In genomic region chr5:119355636-119356383, GRCh38 we compare ENCODE assay signal across 8 cellular contexts. TPM values are rescaled to one million over a fixed set of nuclear protein-coding genes. Genes with fewer than 3 reads are reported as not detected.
DNase-seq lines count a peak whose midpoint lies in the region; ATAC-seq, FAIRE-seq and TF ChIP-seq lines count a peak whose summit lies in the region.

TSS of gene TNFAIP8 (plus strand) at chr5:119356019. CDS start at chr5:119356091, 72 bp downstream.

- H3K27me3 ChIP-seq in GM12878 (replicated peaks in 1 of 2; ENCODE audit: control insufficient read depth in 2 of 2, insufficient read depth in 2 of 2, low read length in 1 of 2) (no peaks in the 10 kb centered on the region), iPS-15b (ENCODE audit: control insufficient read depth, insufficient read depth, low read length) (peaks cover 9% of the 10 kb centered on the region)

- TF ChIP-seq EP300 in GM12878 (IDR thresholded peaks at IDR 0.05; ENCODE audit: borderline replicate concordance in 1 of 2, control insufficient read depth in 1 of 2, low read depth in 2 of 2, low read length in 2 of 2): peak in 1 of 2 experiments; percentile 61; a peak in 2 of 4 replicates

- SMC1A ChIA-PET in GM12878 (lab: Charles Lee; ENCODE audit: uncharacterized antibody, unreplicated experiment): interaction anchor here (0.7 to 34.8 kb wide), 17 partner anchors 7 to 86 kb away, joined by 3 to 1117 read pairs (median 8); partner anchors contain the start of gene TNFAIP8

- H3K4me3 ChIP-seq in GM12878 (peak within 1 kb of the TSS; percentile 96), iPS-15b (ENCODE audit: low read depth, low read length) (peak within 1 kb of the TSS; percentile 69), skeletal muscle cell (ENCODE audit: low read depth, low read length) (peak within 1 kb of the TSS; percentile 57)

- in situ Hi-C loops in GM12878 (cut with MboI): no loop called here

- peaks cover 73% of the 10 kb centered on the region for H3K4me1 Mint-ChIP-seq in T-helper 17 cell

- DNase-seq in SIG-M5 treated with dmso at 0.1 percent for 504 hours (lab: John Stamatoyannopoulos, UW; ENCODE audit: unreplicated experiment): peak; percentile 48
- no peak for DNase-seq in SIG-M5 (lab: John Stamatoyannopoulos, UW)
- DNase-seq in T-helper 17 cell: peak; percentile 25 to 48 (median 39)
- no peak for DNase-seq in GM12878 (ENCODE audit: low read depth, low spot score)
- no peak for DNase-seq in skeletal muscle cell (ENCODE audit: low read depth)
- DNase-seq in NCI-H2081 treated with DMSO at 0.1 percent for 48 hours (lab: John Stamatoyannopoulos, UW): no peak

- RAD21 ChIA-PET in GM12878 (lab: Charles Lee; ENCODE audit: unreplicated experiment): interaction anchor here (0.8 to 17.9 kb wide), 15 partner anchors 12 to 82 kb away, joined by 3 to 501 read pairs (median 4); no protein-coding TSS in a partner anchor

- peak within 1 kb of the TSS; percentile 95 for H3K4me2 ChIP-seq in GM12878 (ENCODE audit: control insufficient read depth, insufficient read depth)

- no peaks in the 10 kb centered on the region for H3K27me3 Mint-ChIP-seq in T-helper 17 cell

- H3K9ac ChIP-seq in GM12878 (ENCODE audit: control insufficient read depth, insufficient read depth, low read length) (peak within 1 kb of the TSS; percentile 65), iPS-15b (ENCODE audit: low read depth, low read length) (peak within 1 kb of the TSS; percentile 50)

- TF ChIP-seq CTCF in GM12878 (IDR thresholded peaks at IDR 0.05 in 2 of 3, conservative IDR thresholded peaks at IDR 0.05 in 1 of 3; ENCODE audit: control insufficient read depth in 2 of 3, extremely low read depth in 1 of 3, insufficient read depth in 1 of 3, low read depth in 3 of 3, low read length in 3 of 3): no peak

- H3K36me3 Mint-ChIP-seq in T-helper 17 cell (ENCODE audit: low read depth): peaks cover 2% of the 10 kb centered on the region

- POLR2A ChIA-PET in GM12878 (lab: Charles Lee): interaction anchor here (0.8 to 20.5 kb wide), 12 partner anchors 12 to 86 kb away, joined by 3 to 657 read pairs (median 5); no protein-coding TSS in a partner anchor

- intact Hi-C loops in GM12878 (cut with micrococcal nuclease; ENCODE audit: unreplicated experiment): loop anchor here (1.0 to 10.0 kb wide), 5 partner anchors 11 to 631 kb away; partner anchors contain the start of gene DMXL1

- peaks cover 8% of the 10 kb centered on the region; the same call in 1 of the 2 replicates for H4K20me1 ChIP-seq in GM12878 (ENCODE audit: control insufficient read depth, insufficient read depth)

- BruUV-seq in GM12878 (replicated peaks; lab: Mats Ljungman, UMichigan): TSS peak; percentile 67

- no peak for FAIRE-seq in GM12878 (lab: Jason Lieb, UNC)

- 2% methylated on average over 55 of the region's 55 CpGs for WGBS in GM12878 (ENCODE audit: insufficient coverage, insufficient replicate concordance, low lambda C conversion rate, missing lambda C conversion rate)

- peak within 1 kb of the TSS; percentile 97 for H3K4me3 Mint-ChIP-seq in T-helper 17 cell

- H3K27ac ChIP-seq in GM12878 (ENCODE audit: control insufficient read depth, insufficient read depth): peak within 1 kb of the TSS; percentile 92

- peak within 1 kb of the TSS; percentile 98 for H3K27ac Mint-ChIP-seq in T-helper 17 cell

- H3K9me3 ChIP-seq in T-helper 17 cell (ENCODE audit: control insufficient read depth, low read length, poor library complexity, severe bottlenecking): no peaks in the 10 kb centered on the region
- no peaks in the 10 kb centered on the region for H3K9me3 ChIP-seq in GM12878 (replicated peaks; ENCODE audit: control insufficient read depth, insufficient read depth, low read length)
- no peaks in the 10 kb centered on the region for H3K9me3 ChIP-seq in iPS-15b (ENCODE audit: control insufficient read depth, insufficient read depth, low read length)

- ATAC-seq in HG03159 (IDR thresholded peaks at IDR 0.05; ENCODE audit: unreplicated experiment) (peak; percentile 34), T-helper 17 cell (peak; percentile 46), GM12878 (peak; percentile 66)

- CTCF ChIA-PET in GM12878 (lab: Yijun Ruan, JAX): interaction anchor here (0.7 to 6.4 kb wide), 11 partner anchors 10 to 334 kb away, joined by 3 to 154 read pairs (median 3); no protein-coding TSS in a partner anchor

- H3K36me3 ChIP-seq in GM12878 (ENCODE audit: control insufficient read depth in 2 of 2, insufficient read depth in 2 of 2, low read length in 1 of 2) (peaks cover 0 to 10% of the 10 kb centered on the region in 2 experiments; a peak in 1 of 4 replicates), iPS-15b (ENCODE audit: control insufficient read depth, insufficient read depth, low read length) (no peaks in the 10 kb centered on the region)

- H3K4me1 ChIP-seq in GM12878 (ENCODE audit: control insufficient read depth, insufficient read depth, low read length) (peaks cover 39% of the 10 kb centered on the region), iPS-15b (ENCODE audit: control insufficient read depth, insufficient read depth, low read length) (peaks cover 25% of the 10 kb centered on the region)

- H2AFZ ChIP-seq in GM12878 (ENCODE audit: control insufficient read depth, low read depth, low read length): no peak within 1 kb of the TSS

- peak; percentile 26; the same call in 1 of the 2 replicates for TF ChIP-seq RAD21 in GM12878 (IDR thresholded peaks at IDR 0.05; ENCODE audit: insufficient read depth, low read depth, low read length)

- peak; percentile 74 for TF ChIP-seq POLR2A in GM12878 (IDR thresholded peaks at IDR 0.05; ENCODE audit: low read depth, low read length)

- H3K79me2 ChIP-seq in GM12878 (ENCODE audit: control insufficient read depth, insufficient read depth, low read length): peaks cover 100% of the 10 kb centered on the region

TF ChIP-seq in GM12878, 131 proteins besides CTCF, POLR2A, EP300 and RAD21 (continues in another document):
- no peak for TF ChIP-seq MAX (IDR thresholded peaks at IDR 0.05; ENCODE audit: low read depth, low read length)
- TF ChIP-seq IKZF2 (IDR thresholded peaks at IDR 0.05): peak; percentile 58 to 72
- TF ChIP-seq BACH1 (IDR thresholded peaks at IDR 0.05; ENCODE audit: borderline replicate concordance): peak; percentile 58
- TF ChIP-seq POU2F2 (IDR thresholded peaks at IDR 0.05; ENCODE audit: borderline replicate concordance, low read depth, low read length): peak; percentile 53; the same call in 1 of the 3 replicates
- peak; percentile 77 for TF ChIP-seq RUNX3 (IDR thresholded peaks at IDR 0.05; ENCODE audit: low read length)
- TF ChIP-seq RELB (IDR thresholded peaks at IDR 0.05; ENCODE audit: low read depth): peak; percentile 32; the same call in 1 of the 2 replicates
- no peak; the same call in 1 of the 2 replicates for TF ChIP-seq HCFC1 (IDR thresholded peaks at IDR 0.05; ENCODE audit: low read length)
- no peak for TF ChIP-seq WRNIP1 (IDR thresholded peaks at IDR 0.05; ENCODE audit: borderline replicate concordance, low read depth, low read length)

RNA-seq across cellular contexts. Expression of gene TNFAIP8, which starts in this region (rescaled TPM):
- total RNA-seq in T-helper 17 cell: 100 to 1,000 TPM; 130 to 140 TPM
- total RNA-seq in GM12878 (2013; cell fraction: nucleolus; rRNA removed): 75.1 and 80.9 TPM in 2 replicates
- total RNA-seq in GM12878 (2014; rRNA removed): 140 and 157 TPM in 2 replicates
- total RNA-seq in GM12878 (2014; rRNA removed; fragmentation: Illumina TruSeq; extraction: Trizol): 178 and 183 TPM in 2 replicates
- 116 and 124 TPM in 2 replicates for total RNA-seq in GM12878 (2021)
- 51.5 TPM for polyA plus RNA-seq in GM12878 (2011; ENCODE audit: low read depth)
- 169 and 264 TPM in 2 replicates for polyA plus RNA-seq in GM12878 (2011; rRNA removed)
- polyA plus RNA-seq in GM12878 (2011; cell fraction: cytosol; rRNA removed): 66.2 and 70.2 TPM in 2 replicates
- 51.6 and 57.2 TPM in 2 replicates for polyA plus RNA-seq in GM12878 (2011; cell fraction: nucleus; rRNA removed)
- 82.6 and 119 TPM in 2 replicates for polyA plus RNA-seq in GM12878 (2012)
- polyA plus RNA-seq in GM12878 (2014; fragmentation: Illumina TruSeq; extraction: Trizol): 180 and 219 TPM in 2 replicates
- polyA plus RNA-seq in GM12878 (2014; fragmentation: Nextera tagmentation; extraction: Ambion mirVana): 100 to 1,000 TPM; 217 to 324 TPM
- polyA plus RNA-seq in GM12878 (2014; rRNA removed): 108 and 144 TPM in 2 replicates
- polyA plus RNA-seq in GM12878 (2016; fragmentation: Nextera tagmentation; extraction: Ambion mirVana): 100 to 1,000 TPM; 177 to 181 TPM
- polyA minus RNA-seq in GM12878 (2011; rRNA and poly(A)+ RNA removed): 69.6 and 132 TPM in 2 replicates
- polyA minus RNA-seq in GM12878 (2011; cell fraction: cytosol; rRNA and poly(A)+ RNA removed): 56.4 and 60.0 TPM in 2 replicates
- polyA minus RNA-seq in GM12878 (2011; cell fraction: nucleus; rRNA and poly(A)+ RNA removed): 30.6 and 45.0 TPM in 2 replicates

Comparison
In these comparisons a context has a peak if more than half of its experiments do, and no peak if none do; other contexts are left out.
1. DNase-seq: peak in SIG-M5 treated with dmso at 0.1 percent for 504 hours (single experiment) and T-helper 17 cell (3 of 3); none in SIG-M5 (single experiment), GM12878 (single experiment), skeletal muscle cell (single experiment) and NCI-H2081 treated with DMSO at 0.1 percent for 48 hours (single experiment).
2. Peak in every context shown above with its lines, with median percentiles within 50 percentile points of each other: ATAC-seq and H3K4me3 ChIP-seq.